ENCODE assay signal across 8 cellular contexts in the genomic region with DNA sequence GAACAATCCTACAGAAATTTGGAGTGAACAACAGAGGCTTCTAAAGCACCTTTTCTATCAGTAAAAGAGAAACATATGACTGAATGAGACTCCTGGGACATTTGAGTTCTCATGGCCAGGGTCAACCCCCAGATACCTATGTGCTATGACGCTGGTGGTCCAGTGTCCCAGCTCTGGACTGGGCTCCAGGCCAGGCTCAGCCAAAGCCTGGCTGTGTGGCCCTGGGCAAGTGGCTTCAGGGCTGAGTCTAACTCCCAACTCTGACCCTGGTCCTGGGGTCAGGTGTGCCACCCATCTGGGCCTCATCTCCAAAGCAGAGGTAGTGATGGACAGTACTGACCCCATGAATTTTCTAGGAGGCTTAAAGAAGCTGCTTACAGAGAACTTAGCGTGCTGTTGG.
"Had no signal": no experiment of that assay in that cellular context is flagged by ENCODE, and none has a peak within 500 bp of the region (broad histone marks: within the 10 kb centered on the region; RNA-seq: fewer than 3 reads in every experiment).

No MANE protein-coding gene starts in this region.

- H3K27ac ChIP-seq: HL-60 had no signal

- H3K4me3 ChIP-seq: K562 had no signal

- H3K27ac Mint-ChIP-seq: IgD-negative memory B cell had no signal

- H3K4me3 Mint-ChIP-seq: IgD-negative memory B cell had no signal

- DNase-seq: IMR-90, KBM-7, KG1 had no signal

- H3K36me3 Mint-ChIP-seq: IgD-negative memory B cell had no signal

- FAIRE-seq: HepG2, HTR-8/SVneo, K562 had no signal

- H3K4me1 Mint-ChIP-seq: IgD-negative memory B cell had no signal
